ENCODE assay signal across 8 cellular contexts in the genomic region with DNA sequence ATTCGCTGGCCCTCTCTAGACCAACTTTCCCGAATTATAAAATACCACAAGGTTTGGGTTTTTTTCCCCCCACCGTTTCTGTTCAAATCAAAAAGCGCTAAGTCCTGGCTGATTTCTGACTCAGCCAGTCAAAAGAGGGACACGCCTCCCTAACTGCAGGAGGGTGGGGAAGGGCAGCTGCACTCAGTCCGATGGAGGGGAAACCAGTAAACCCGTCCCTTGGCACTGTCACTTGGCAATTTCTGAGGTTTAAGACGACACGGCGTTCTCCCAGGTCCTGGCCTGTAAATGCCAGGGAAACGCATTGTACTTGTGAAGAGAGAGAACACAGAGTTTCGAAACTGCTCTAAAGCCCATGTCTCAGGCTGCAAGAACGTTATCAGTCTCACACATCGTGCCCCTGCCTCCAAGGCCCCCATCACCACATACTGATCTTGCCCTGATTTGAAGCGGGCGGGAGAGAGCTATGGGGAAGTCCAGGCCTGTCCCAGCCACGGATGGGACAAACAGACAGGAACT. TPM values are rescaled to one million over a fixed set of nuclear protein-coding genes. Genes with fewer than 3 reads are reported as not detected.
DNase-seq lines count a peak whose midpoint lies in the region; ATAC-seq and TF ChIP-seq lines count a peak whose summit lies in the region.

No MANE protein-coding gene starts in this region.

- H3K27ac ChIP-seq in RWPE2 (ENCODE audit: poor library complexity, severe bottlenecking) (peak overlapping the region; percentile 99), gastrocnemius medialis (peak overlapping the region; percentile 89 to 99 (median 96))

- TF ChIP-seq CTCF in RWPE2 (IDR thresholded peaks at IDR 0.05; ENCODE audit: poor library complexity, severe bottlenecking) (no peak), gastrocnemius medialis (IDR thresholded peaks at IDR 0.05 in 4 of 5, conservative IDR thresholded peaks at IDR 0.05 in 1 of 5) (no peak)

- H3K4me1 ChIP-seq in RWPE2 (ENCODE audit: insufficient read depth, poor library complexity, severe bottlenecking) (peaks cover 72% of the 10 kb centered on the region), gastrocnemius medialis (peaks cover 93 to 95% of the 10 kb centered on the region in 2 donors)

- H3K36me3 ChIP-seq in RWPE2 (ENCODE audit: low read depth) (no peaks in the 10 kb centered on the region; the same call in 1 of the 2 replicates), gastrocnemius medialis (no peaks in the 10 kb centered on the region)

- intact Hi-C loops in Right ventricle myocardium superior (cut with DNase I), result no loop called here
- intact Hi-C loops in gastrocnemius medialis (cut with DNase I; ENCODE audit: low total_unique reads), result loop anchor here (2.0 kb wide), 2 partner anchors 17 to 37 kb away; no protein-coding TSS in a partner anchor

- in situ Hi-C loops in G401 (cut with HindIII; ENCODE audit: low sequenced_read_pairs), result no loop called here
- in situ Hi-C loops in gastrocnemius medialis (cut with MboI; ENCODE audit: low sequenced_read_pairs in 4 of 4), result no loop called here

- no peaks in the 10 kb centered on the region for H3K27me3 ChIP-seq in RWPE2 (ENCODE audit: insufficient read depth, poor library complexity, severe bottlenecking)
- no peaks in the 10 kb centered on the region for H3K27me3 ChIP-seq in gastrocnemius medialis

- TF ChIP-seq POLR2A in gastrocnemius medialis (IDR thresholded peaks at IDR 0.05), result peak; percentile 34 to 64

- DNase-seq in G401 (ENCODE audit: low spot score) (peak; percentile 9), RWPE2 (ENCODE audit: low spot score) (peak; percentile 73), Right ventricle myocardium superior (peak; percentile 81), gastrocnemius medialis (peak; percentile 97 to 99), NCI-H1048 (lab: John Stamatoyannopoulos, UW) (no peak), NCI-H1694 treated with DMSO at 0.1 percent for 48 hours (lab: John Stamatoyannopoulos, UW) (no peak)
- DNase-seq in activated T-cell treated with anti-CD3 and anti-CD28 coated beads, Interleukin-2, amount 50 U/mL, for 1 hour, result no peak

- peak; percentile 64 for ATAC-seq in RWPE2 (ENCODE audit: low read depth)
- peak; percentile 74 for ATAC-seq in Right ventricle myocardium superior (ENCODE audit: poor library complexity)
- peak; percentile 61 to 66 for ATAC-seq in gastrocnemius medialis
- ATAC-seq in HG03045 (IDR thresholded peaks at IDR 0.05; ENCODE audit: unreplicated experiment), result no peak

- peak overlapping the region; percentile 7 for H3K4me3 ChIP-seq in RWPE2 (ENCODE audit: severe bottlenecking)
- peak overlapping the region; percentile 23 to 41 (median 36) for H3K4me3 ChIP-seq in gastrocnemius medialis

- H3K9me3 ChIP-seq in RWPE2 (ENCODE audit: severe bottlenecking), result no peaks in the 10 kb centered on the region
- H3K9me3 ChIP-seq in gastrocnemius medialis, result no peaks in the 10 kb centered on the region

RNA-seq across cellular contexts. Expression of gene ZFHX3, which starts 57.9 kb away (rescaled TPM):
- 1.5 and 3.5 TPM in 2 replicates for total RNA-seq in G401 (2014; rRNA removed; shearing (Covaris generic))
- total RNA-seq in Right ventricle myocardium superior (8.3 TPM), gastrocnemius medialis (10 to 100 TPM; 14.0 to 28.5 (median 27.3) TPM)

Comparison
In these comparisons a context has a peak if more than half of its experiments do, and no peak if none do; other contexts are left out.
1. DNase-seq: peak in G401 (single experiment), RWPE2 (single experiment), Right ventricle myocardium superior (single experiment) and gastrocnemius medialis (2 of 2); none in NCI-H1048 (single experiment), NCI-H1694 treated with DMSO at 0.1 percent for 48 hours (single experiment) and activated T-cell treated with anti-CD3 and anti-CD28 coated beads, Interleukin-2, amount 50 U/mL, for 1 hour (single experiment).